Comparison of ENCODE assay signal across 8 cellular contexts in the genomic region with DNA sequence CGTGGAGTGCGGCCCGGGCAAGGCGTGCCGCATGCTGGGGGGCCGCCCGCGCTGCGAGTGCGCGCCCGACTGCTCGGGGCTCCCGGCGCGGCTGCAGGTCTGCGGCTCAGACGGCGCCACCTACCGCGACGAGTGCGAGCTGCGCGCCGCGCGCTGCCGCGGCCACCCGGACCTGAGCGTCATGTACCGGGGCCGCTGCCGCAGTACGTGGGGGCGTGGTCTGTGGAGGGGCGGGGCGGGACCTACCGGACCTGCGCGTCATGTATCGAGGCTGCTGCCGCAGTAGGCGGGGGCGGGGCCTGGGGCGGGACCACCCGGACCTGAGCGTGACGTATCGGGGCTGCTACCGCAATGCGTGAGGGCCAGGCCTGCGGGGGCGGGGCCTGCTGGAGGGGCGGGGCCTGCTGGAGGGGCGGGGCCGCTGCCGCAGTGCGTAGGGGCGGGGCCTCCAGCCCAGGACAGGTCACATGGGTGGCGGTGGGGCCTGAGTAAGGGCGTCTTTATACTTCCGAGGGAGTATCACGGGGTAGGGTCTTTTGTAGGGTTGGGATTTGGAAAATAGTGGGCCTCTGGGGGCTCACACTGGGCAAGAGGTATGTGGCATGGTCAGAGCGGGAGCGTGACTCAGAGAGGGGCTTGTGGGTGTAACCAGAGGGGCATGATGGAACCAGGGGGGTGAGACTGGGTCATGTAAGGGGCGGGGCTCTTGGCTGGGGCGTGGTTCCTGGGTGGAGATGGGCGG. TPM values are rescaled to one million over a fixed set of nuclear protein-coding genes. Genes with fewer than 3 reads are reported as not detected.
A peak's percentile ranks its signal among the peaks of the same experiment; 100 is the strongest.
DNase-seq lines count a peak whose midpoint lies in the region; ATAC-seq and TF ChIP-seq lines count a peak whose summit lies in the region.

No MANE protein-coding gene starts in this region.

- H2AFZ ChIP-seq in fibroblast of lung (ENCODE audit: low read length) = peak overlapping the region; percentile 77

- POLR2A ChIA-PET in Panc1 (lab: Charles Lee) = no interaction called here

- peak overlapping the region; percentile 94 for H3K4me3 Mint-ChIP-seq in natural killer cell

- peak; percentile 99 for DNase-seq in Daoy (ENCODE audit: low read depth)
- peak; percentile 76 for DNase-seq in Panc1 (ENCODE audit: low read depth, low spot score)
- peak; percentile 99 for DNase-seq in activated T-helper 1 cell treated with Interleukin-2 at 50 U/mL for 16 hours (ENCODE audit: low read depth)
- DNase-seq in fibroblast of lung (ENCODE audit: low read depth in 2 of 2) = peak; percentile 96 to 99
- peak; percentile 96 for DNase-seq in natural killer cell
- DNase-seq in stimulated activated naive CD4-positive, alpha-beta T cell (lab: John Stamatoyannopoulos, UW) = peak; percentile 96 to 100 (median 100)

- H3K27ac Mint-ChIP-seq in natural killer cell = peak overlapping the region; percentile 94 to 96

- H3K4me3 ChIP-seq in Panc1 (ENCODE audit: low read depth in 2 of 2, low read length in 2 of 2) (peak overlapping the region; percentile 65 to 71), fibroblast of lung (replicated peaks in 1 of 4; ENCODE audit: control extremely low read depth in 1 of 4, insufficient read depth in 1 of 4, low read depth in 3 of 4, low read length in 4 of 4) (peak overlapping the region; percentile 43 to 73 (median 63))

- H3K27me3 ChIP-seq in Panc1 (ENCODE audit: control insufficient read depth, insufficient read depth, low read length) = no peaks in the 10 kb centered on the region
- H3K27me3 ChIP-seq in fibroblast of lung (ENCODE audit: control insufficient read depth, insufficient read depth, low read length) = no peaks in the 10 kb centered on the region

- BruUV-seq in Panc1 (replicated peaks; lab: Mats Ljungman, UMichigan) = no TSS peak

- in situ Hi-C loops in Panc1 (cut with HindIII; ENCODE audit: low pct_unique_long_range_greater_than_20kb, low sequenced_read_pairs) = no loop called here

- H3K4me2 ChIP-seq in fibroblast of lung (ENCODE audit: extremely low read depth, insufficient read depth, low read length) = peak overlapping the region; percentile 87

- H3K4me1 Mint-ChIP-seq in natural killer cell = peaks cover 5 to 13% of the 10 kb centered on the region in 2 donors

- peaks cover 2% of the 10 kb centered on the region for H3K79me2 ChIP-seq in fibroblast of lung (ENCODE audit: control insufficient read depth, insufficient read depth, low read length)

- H3K9me3 ChIP-seq in KOPT-K1 (ENCODE audit: insufficient read depth, low read length, poor library complexity, severe bottlenecking) (no peaks in the 10 kb centered on the region), Panc1 (ENCODE audit: control insufficient read depth, insufficient read depth, low read depth, low read length) (no peaks in the 10 kb centered on the region), fibroblast of lung (ENCODE audit: control insufficient read depth, insufficient read depth, low read depth, low read length) (no peaks in the 10 kb centered on the region)

- H3K27ac ChIP-seq in KOPT-K1 (ENCODE audit: low read depth, low read length, poor library complexity, severe bottlenecking) (peak overlapping the region; percentile 91), Panc1 (ENCODE audit: low read length) (peak overlapping the region; percentile 85), fibroblast of lung (ENCODE audit: insufficient read depth, low read length) (peak overlapping the region; percentile 91)

- peak; percentile 69 for ATAC-seq in GM21825 (IDR thresholded peaks at IDR 0.05; ENCODE audit: unreplicated experiment)
- peak; percentile 81 for ATAC-seq in Panc1
- ATAC-seq in natural killer cell = peak; percentile 78 to 92 (median 81)

- H3K4me1 ChIP-seq in Panc1 (ENCODE audit: control insufficient read depth, insufficient read depth, low read length) (peaks cover 16% of the 10 kb centered on the region), fibroblast of lung (ENCODE audit: control insufficient read depth, extremely low read depth, insufficient read depth, low read length) (peaks cover 17% of the 10 kb centered on the region)

- peak overlapping the region; percentile 97 for H3K9ac ChIP-seq in fibroblast of lung (ENCODE audit: insufficient read depth, low read length)

- intact Hi-C loops in Panc1 (cut with micrococcal nuclease; ENCODE audit: unreplicated experiment) (no loop called here), natural killer cell (cut with micrococcal nuclease) (no loop called here)

- no peak; the same call in 1 of the 2 replicates for TF ChIP-seq CTCF in Panc1 (IDR thresholded peaks at IDR 0.05)
- peak in 1 of 2 donors; percentile 20 for TF ChIP-seq CTCF in fibroblast of lung (conservative IDR thresholded peaks at IDR 0.05 in 1 of 2, IDR thresholded peaks at IDR 0.05 in 1 of 2; ENCODE audit: low read depth in 1 of 2, low read length in 2 of 2)
- TF ChIP-seq CTCF in natural killer cell (IDR thresholded peaks at IDR 0.05) = peak; percentile 29

- no peaks in the 10 kb centered on the region for H4K20me1 ChIP-seq in fibroblast of lung (ENCODE audit: control insufficient read depth, extremely low read depth, insufficient read depth, low read length)

- H3K36me3 Mint-ChIP-seq in natural killer cell = no peaks in the 10 kb centered on the region

- no peaks in the 10 kb centered on the region for H3K9me3 Mint-ChIP-seq in natural killer cell

- H3K27me3 Mint-ChIP-seq in natural killer cell (ENCODE audit: low read depth in 2 of 2) = peaks cover 0 to under 1% of the 10 kb centered on the region in 2 donors

- H3K36me3 ChIP-seq in KOPT-K1 (ENCODE audit: insufficient read depth, low read length) (no peaks in the 10 kb centered on the region), Panc1 (ENCODE audit: control insufficient read depth, insufficient read depth, low read length) (no peaks in the 10 kb centered on the region), fibroblast of lung (ENCODE audit: control insufficient read depth, insufficient read depth, low read length) (no peaks in the 10 kb centered on the region)

- CTCF ChIA-PET in Panc1 (lab: Charles Lee) = interaction anchor here (0.5 to 0.6 kb wide), 2 partner anchors 15 to 69 kb away, joined by 3 read pairs; no protein-coding TSS in a partner anchor

RNA-seq across cellular contexts. Expression of a gene that starts 4.3 kb away (rescaled TPM):
- total RNA-seq in Daoy (2014; rRNA removed; shearing (Covaris generic)) = 104 and 119 TPM in 2 replicates
- 32.5 TPM for total RNA-seq in Panc1 (2021; ENCODE audit: unreplicated experiment)
- polyA plus RNA-seq in Panc1 (2012; ENCODE audit: insufficient read length) = 39.5 TPM
- 26.8 and 36.5 TPM in 2 replicates for total RNA-seq in fibroblast of lung
- 10.2 and 18.6 TPM in 2 replicates for polyA plus RNA-seq in fibroblast of lung
- 16.7 and 28.3 TPM in 2 replicates for polyA plus RNA-seq in fibroblast of lung (2012)
- 11.8 and 20.3 TPM in 2 replicates for polyA minus RNA-seq in fibroblast of lung (ENCODE audit: low replicate concordance)
- total RNA-seq in natural killer cell = 1 to 10 TPM; 1.5 to 1.9 (median 1.5) TPM

RNA-seq across cellular contexts. Expression of a gene that starts 14.8 kb away (rescaled TPM):
- not detected in 2 replicates for total RNA-seq in Daoy (2014; rRNA removed; shearing (Covaris generic))
- total RNA-seq in Panc1 (2021; ENCODE audit: unreplicated experiment) (not detected), fibroblast of lung (not detected in 2 replicates), natural killer cell (10 to 100 TPM in 1 of 3 donors, 1 to 10 TPM in 2; 1.5 to 11.7 (median 4.5) TPM)
- polyA plus RNA-seq in Panc1 (2012; ENCODE audit: insufficient read length) = not detected
- not detected in 2 replicates for polyA plus RNA-seq in fibroblast of lung
- not detected in 2 replicates for polyA plus RNA-seq in fibroblast of lung (2012)
- polyA minus RNA-seq in fibroblast of lung (ENCODE audit: low replicate concordance) = not detected in 2 replicates

RNA-seq across cellular contexts. Expression of a gene that starts 17.4 kb away (rescaled TPM):
- total RNA-seq in Daoy (2014; rRNA removed; shearing (Covaris generic)) = 58.2 and 62.7 TPM in 2 replicates
- total RNA-seq in Panc1 (2021; ENCODE audit: unreplicated experiment) = 61.2 TPM
- 80.4 TPM for polyA plus RNA-seq in Panc1 (2012; ENCODE audit: insufficient read length)
- 12.1 and 18.0 TPM in 2 replicates for total RNA-seq in fibroblast of lung
- 7.8 and 10.7 TPM in 2 replicates for polyA plus RNA-seq in fibroblast of lung
- 23.5 and 35.0 TPM in 2 replicates for polyA plus RNA-seq in fibroblast of lung (2012)
- polyA minus RNA-seq in fibroblast of lung (ENCODE audit: low replicate concordance) = 9.1 and 10.1 TPM in 2 replicates
- total RNA-seq in natural killer cell = 100 to 1,000 TPM; 119 to 149 (median 146) TPM

RNA-seq across cellular contexts. Expression of a gene that starts 28.3 kb away (rescaled TPM):
- 1.1 and 7.7 TPM in 2 replicates for total RNA-seq in Daoy (2014; rRNA removed; shearing (Covaris generic))
- total RNA-seq in Panc1 (2021; ENCODE audit: unreplicated experiment) (14.4 TPM), fibroblast of lung (8.3 and 22.1 TPM in 2 replicates), natural killer cell (1 to 10 TPM in 1 of 3 donors, under 1 TPM in 1, not detected in 1; 0.59 to 1.0 TPM)
- 27.2 TPM for polyA plus RNA-seq in Panc1 (2012; ENCODE audit: insufficient read length)
- polyA plus RNA-seq in fibroblast of lung = 1.0 and 3.2 TPM in 2 replicates
- polyA plus RNA-seq in fibroblast of lung (2012) = 7.0 and 14.1 TPM in 2 replicates
- 3.4 and 3.6 TPM in 2 replicates for polyA minus RNA-seq in fibroblast of lung (ENCODE audit: low replicate concordance)

RNA-seq across cellular contexts. Expression of a gene that starts 40.8 kb away (rescaled TPM):
- not detected in 2 replicates for total RNA-seq in Daoy (2014; rRNA removed; shearing (Covaris generic))
- total RNA-seq in Panc1 (2021; ENCODE audit: unreplicated experiment) (0.72 TPM), fibroblast of lung (under 0.01 TPM in 1 of 2 replicates, not detected in the other), natural killer cell (under 1 TPM; 0.31 to 0.58 (median 0.41) TPM)
- 0.48 TPM for polyA plus RNA-seq in Panc1 (2012; ENCODE audit: insufficient read length)
- polyA plus RNA-seq in fibroblast of lung = 0.06 TPM in 1 of 2 replicates, not detected in the other
- 0.24 TPM in 1 of 2 replicates, not detected in the other for polyA plus RNA-seq in fibroblast of lung (2012)
- not detected in 2 replicates for polyA minus RNA-seq in fibroblast of lung (ENCODE audit: low replicate concordance)

Comparison
In these comparisons a context has a peak if more than half of its experiments do, and no peak if none do; other contexts are left out.
1. Peak in every context shown above with its lines: DNase-seq, ATAC-seq, H3K4me3 ChIP-seq and H3K27ac ChIP-seq.